ENCODE assay signal across 15 cellular contexts in genomic region chr3:195768414-195768813, GRCh38. TPM values are rescaled to one million over a fixed set of nuclear protein-coding genes. Genes with fewer than 3 reads are reported as not detected.
A peak's percentile ranks its signal among the peaks of the same experiment; 100 is the strongest.
DNase-seq lines count a peak whose midpoint lies in the region; ATAC-seq and TF ChIP-seq lines count a peak whose summit lies in the region.
"Had no signal": no experiment of that assay in that cellular context is flagged by ENCODE, and none has a peak within 500 bp of the region (broad histone marks: within the 10 kb centered on the region; RNA-seq: fewer than 3 reads in every experiment).

No MANE protein-coding gene starts in this region.

- TF ChIP-seq CTCF in gastroesophageal sphincter (IDR thresholded peaks at IDR 0.05), result no peak

- H3K36me3 Mint-ChIP-seq in activated CD4-positive, alpha-beta memory T cell treated with anti-CD3 and anti-CD28 coated beads, Interleukin-2, amount 10 ng/mL, durations not matched to agents 7 days and 5 days (ENCODE audit: low read depth), result peaks cover 4% of the 10 kb centered on the region
- no peaks in the 10 kb centered on the region for H3K36me3 Mint-ChIP-seq in activated CD4-positive, alpha-beta memory T cell treated with anti-CD3 and anti-CD28 coated beads for 36 hours
- no peaks in the 10 kb centered on the region for H3K36me3 Mint-ChIP-seq in activated naive CD4-positive, alpha-beta T cell treated with anti-CD3 and anti-CD28 coated beads, Interleukin-2, amount 10 ng/mL, durations not matched to agents 7 days and 5 days
- H3K36me3 Mint-ChIP-seq: CD8-positive, alpha-beta memory T cell; IgD-negative memory B cell had no signal

- no peaks in the 10 kb centered on the region for H3K36me3 ChIP-seq in gastroesophageal sphincter
- H3K36me3 ChIP-seq: BLaER1 had no signal

- intact Hi-C loops in activated CD4-positive, alpha-beta memory T cell treated with anti-CD3 and anti-CD28 coated beads for 36 hours (cut with micrococcal nuclease), result no loop called here

- ATAC-seq in gastroesophageal sphincter, result no peak

- peaks cover 21% of the 10 kb centered on the region for H3K27me3 ChIP-seq in gastroesophageal sphincter
- H3K27me3 ChIP-seq: BLaER1 had no signal

- WGBS in gastroesophageal sphincter (ENCODE audit: low coverage in 1 of 2), 2 donors, result 46 to 54% methylated on average over 2 of the region's 6 CpGs

- TF ChIP-seq EP300 in gastroesophageal sphincter (IDR thresholded peaks at IDR 0.05), result no peak

- H3K27ac Mint-ChIP-seq in activated CD4-positive, alpha-beta memory T cell treated with anti-CD3 and anti-CD28 coated beads, Interleukin-2, amount 10 ng/mL, durations not matched to agents 7 days and 5 days, result peak overlapping the region; percentile 14
- H3K27ac Mint-ChIP-seq in activated CD4-positive, alpha-beta memory T cell treated with anti-CD3 and anti-CD28 coated beads for 36 hours, result no peak overlapping the region
- no peak overlapping the region for H3K27ac Mint-ChIP-seq in activated naive CD4-positive, alpha-beta T cell treated with anti-CD3 and anti-CD28 coated beads, Interleukin-2, amount 10 ng/mL, durations not matched to agents 7 days and 5 days
- H3K27ac Mint-ChIP-seq: CD8-positive, alpha-beta memory T cell; HFFc6 had no signal

- no peak for TF ChIP-seq POLR2A in gastroesophageal sphincter (IDR thresholded peaks at IDR 0.05)

- H3K9me3 Mint-ChIP-seq in activated CD4-positive, alpha-beta memory T cell treated with anti-CD3 and anti-CD28 coated beads, Interleukin-2, amount 10 ng/mL, durations not matched to agents 7 days and 5 days, result peaks cover 6% of the 10 kb centered on the region
- no peaks in the 10 kb centered on the region for H3K9me3 Mint-ChIP-seq in activated CD4-positive, alpha-beta memory T cell treated with anti-CD3 and anti-CD28 coated beads for 36 hours
- peaks cover 5% of the 10 kb centered on the region for H3K9me3 Mint-ChIP-seq in activated naive CD4-positive, alpha-beta T cell treated with anti-CD3 and anti-CD28 coated beads, Interleukin-2, amount 10 ng/mL, durations not matched to agents 7 days and 5 days
- H3K9me3 Mint-ChIP-seq: CD8-positive, alpha-beta memory T cell had no signal

- peaks cover 6% of the 10 kb centered on the region for H3K27me3 Mint-ChIP-seq in activated CD4-positive, alpha-beta memory T cell treated with anti-CD3 and anti-CD28 coated beads, Interleukin-2, amount 10 ng/mL, durations not matched to agents 7 days and 5 days
- peaks cover 8% of the 10 kb centered on the region for H3K27me3 Mint-ChIP-seq in activated CD4-positive, alpha-beta memory T cell treated with anti-CD3 and anti-CD28 coated beads for 36 hours
- H3K27me3 Mint-ChIP-seq in activated naive CD4-positive, alpha-beta T cell treated with anti-CD3 and anti-CD28 coated beads, Interleukin-2, amount 10 ng/mL, durations not matched to agents 7 days and 5 days, result peaks cover 28% of the 10 kb centered on the region

- no peak for DNase-seq in activated CD4-positive, alpha-beta memory T cell treated with anti-CD3 and anti-CD28 coated beads, Interleukin-2, amount 10 ng/mL, durations not matched to agents 7 days and 5 days
- DNase-seq in activated CD4-positive, alpha-beta memory T cell treated with anti-CD3 and anti-CD28 coated beads for 36 hours, result no peak
- DNase-seq in NAMALWA (ENCODE audit: low spot score) (peak; percentile 1), epidermal melanocyte (ENCODE audit: insufficient read length, low spot score) (peak; percentile 11), HUDEP-2 (lab: John Stamatoyannopoulos, UW; ENCODE audit: unreplicated experiment in 76 of 76) (no peak)
- DNase-seq in activated naive CD4-positive, alpha-beta T cell treated with anti-CD3 and anti-CD28 coated beads, Interleukin-2, amount 10 ng/mL, durations not matched to agents 7 days and 5 days, result no peak
- DNase-seq: AML-193; CD8-positive, alpha-beta memory T cell; HCEC 1CT; HFFc6 had no signal

- no peaks in the 10 kb centered on the region for H3K4me1 ChIP-seq in gastroesophageal sphincter

- H3K27ac ChIP-seq in gastroesophageal sphincter, result no peak overlapping the region
- H3K27ac ChIP-seq: BLaER1, HL-60 had no signal

- H3K4me1 Mint-ChIP-seq in activated CD4-positive, alpha-beta memory T cell treated with anti-CD3 and anti-CD28 coated beads, Interleukin-2, amount 10 ng/mL, durations not matched to agents 7 days and 5 days, result no peaks in the 10 kb centered on the region
- H3K4me1 Mint-ChIP-seq in activated CD4-positive, alpha-beta memory T cell treated with anti-CD3 and anti-CD28 coated beads for 36 hours (ENCODE audit: low read depth), result no peaks in the 10 kb centered on the region
- no peaks in the 10 kb centered on the region for H3K4me1 Mint-ChIP-seq in activated naive CD4-positive, alpha-beta T cell treated with anti-CD3 and anti-CD28 coated beads, Interleukin-2, amount 10 ng/mL, durations not matched to agents 7 days and 5 days
- H3K4me1 Mint-ChIP-seq: CD8-positive, alpha-beta memory T cell; IgD-negative memory B cell had no signal

- CTCF ChIA-PET in activated CD4-positive, alpha-beta memory T cell treated with anti-CD3 and anti-CD28 coated beads, Interleukin-2, amount 10 ng/mL, durations not matched to agents 7 days and 5 days (lab: Charles Lee), result no interaction called here
- CTCF ChIA-PET in activated CD4-positive, alpha-beta memory T cell treated with anti-CD3 and anti-CD28 coated beads for 36 hours (lab: Charles Lee), result no interaction called here
- CTCF ChIA-PET in activated naive CD4-positive, alpha-beta T cell treated with anti-CD3 and anti-CD28 coated beads, Interleukin-2, amount 10 ng/mL, durations not matched to agents 7 days and 5 days (lab: Charles Lee), result no interaction called here

- no peaks in the 10 kb centered on the region for H3K9me3 ChIP-seq in gastroesophageal sphincter

- H3K4me3 Mint-ChIP-seq in activated CD4-positive, alpha-beta memory T cell treated with anti-CD3 and anti-CD28 coated beads, Interleukin-2, amount 10 ng/mL, durations not matched to agents 7 days and 5 days, result no peak overlapping the region
- no peak overlapping the region for H3K4me3 Mint-ChIP-seq in activated CD4-positive, alpha-beta memory T cell treated with anti-CD3 and anti-CD28 coated beads for 36 hours
- no peak overlapping the region for H3K4me3 Mint-ChIP-seq in activated naive CD4-positive, alpha-beta T cell treated with anti-CD3 and anti-CD28 coated beads, Interleukin-2, amount 10 ng/mL, durations not matched to agents 7 days and 5 days
- H3K4me3 Mint-ChIP-seq: CD8-positive, alpha-beta memory T cell; HFFc6; IgD-negative memory B cell had no signal

- POLR2A ChIA-PET in activated CD4-positive, alpha-beta memory T cell treated with anti-CD3 and anti-CD28 coated beads, Interleukin-2, amount 10 ng/mL, durations not matched to agents 7 days and 5 days (lab: Charles Lee), result no interaction called here
- POLR2A ChIA-PET in activated CD4-positive, alpha-beta memory T cell treated with anti-CD3 and anti-CD28 coated beads for 36 hours (lab: Charles Lee), result no interaction called here

- no peak overlapping the region for H3K4me3 ChIP-seq in gastroesophageal sphincter
- H3K4me3 ChIP-seq: BLaER1 had no signal

RNA-seq across cellular contexts. Expression of gene MUC4, which starts 43.3 kb away (rescaled TPM):
- total RNA-seq in activated CD4-positive, alpha-beta memory T cell treated with anti-CD3 and anti-CD28 coated beads, Interleukin-2, amount 10 ng/mL, durations not matched to agents 7 days and 5 days, result under 1 TPM; 0.08 to 0.15 TPM
- under 1 TPM; 0.15 to 0.24 TPM for total RNA-seq in activated CD4-positive, alpha-beta memory T cell treated with anti-CD3 and anti-CD28 coated beads for 36 hours
- total RNA-seq in gastroesophageal sphincter, result 1 to 10 TPM in 1 of 4 donors, under 1 TPM in 2, not detected in 1; 0.19 to 3.0 (median 0.47) TPM
- total RNA-seq: Daoy, HFFc6 had no signal

RNA-seq across cellular contexts. Expression of gene MUC20, which starts 47.6 kb away (rescaled TPM):
- total RNA-seq in activated CD4-positive, alpha-beta memory T cell treated with anti-CD3 and anti-CD28 coated beads, Interleukin-2, amount 10 ng/mL, durations not matched to agents 7 days and 5 days, result 1 to 10 TPM; 1.2 to 2.8 TPM
- total RNA-seq in activated CD4-positive, alpha-beta memory T cell treated with anti-CD3 and anti-CD28 coated beads for 36 hours, result under 1 TPM; 0.73 to 0.78 TPM
- 1 to 10 TPM; 2.0 to 7.7 (median 4.8) TPM for total RNA-seq in gastroesophageal sphincter
- total RNA-seq: Daoy had no signal

Comparison
In these comparisons a context has a peak if more than half of its experiments do, and no peak if none do; other contexts are left out.
1. DNase-seq: peak in NAMALWA (single experiment) and epidermal melanocyte (single experiment); none in activated CD4-positive, alpha-beta memory T cell treated with anti-CD3 and anti-CD28 coated beads, Interleukin-2, amount 10 ng/mL, durations not matched to agents 7 days and 5 days (single experiment), activated CD4-positive, alpha-beta memory T cell treated with anti-CD3 and anti-CD28 coated beads for 36 hours (single experiment), HUDEP-2 (0 of 76) and activated naive CD4-positive, alpha-beta T cell treated with anti-CD3 and anti-CD28 coated beads, Interleukin-2, amount 10 ng/mL, durations not matched to agents 7 days and 5 days (single experiment).